19 cellular contexts compared by ENCODE assay signal in the genomic region with DNA sequence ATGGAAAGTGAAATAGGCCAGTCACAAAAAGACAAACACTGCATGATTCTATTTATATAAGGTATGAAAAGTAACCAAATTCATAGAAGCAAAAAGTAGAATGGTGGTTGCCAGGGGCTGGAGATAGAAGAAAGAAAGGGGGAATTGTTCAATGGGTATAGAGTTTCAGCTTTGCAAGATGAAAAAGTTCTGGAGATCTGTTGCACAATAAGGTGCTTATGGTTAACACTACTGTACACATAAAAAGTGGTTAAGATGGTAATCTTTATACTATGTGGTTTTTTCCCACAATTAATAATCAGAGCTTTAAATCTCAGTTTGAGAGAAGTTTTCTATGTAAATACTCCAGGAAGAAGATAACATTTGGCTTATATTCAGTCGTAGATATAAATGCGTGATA.
DNase-seq lines count a peak whose midpoint lies in the region; ATAC-seq, FAIRE-seq and TF ChIP-seq lines count a peak whose summit lies in the region.
"Had no signal": no experiment of that assay in that cellular context is flagged by ENCODE, and none has a peak within 500 bp of the region (broad histone marks: within the 10 kb centered on the region; RNA-seq: fewer than 3 reads in every experiment).

No MANE protein-coding gene starts in this region.

- peaks cover 28% of the 10 kb centered on the region for H3K4me1 ChIP-seq in HepG2 (ENCODE audit: insufficient read depth, low read length)
- peaks cover 0 to 6% (median 0%) of the 10 kb centered on the region in 4 donors for H3K4me1 ChIP-seq in right lobe of liver
- H3K4me1 ChIP-seq in esophagus squamous epithelium = no peaks in the 10 kb centered on the region
- H3K4me1 ChIP-seq: BLaER1 had no signal

- H4K20me1 ChIP-seq in HepG2 (ENCODE audit: insufficient read depth, low read length) = no peaks in the 10 kb centered on the region
- H4K20me1 ChIP-seq: BLaER1 had no signal

- no peak for FAIRE-seq in HepG2 (lab: Jason Lieb, UNC)
- FAIRE-seq: GM12892 had no signal

- H3K27me3 Mint-ChIP-seq in activated T-cell treated with anti-CD3 and anti-CD28 coated beads, Interleukin-2, amount 50 U/mL, for 4 hours (ENCODE audit: low read depth) = peaks cover 5% of the 10 kb centered on the region

- H2AFZ ChIP-seq in HepG2 (ENCODE audit: low read length) = no peak overlapping the region
- H2AFZ ChIP-seq: GM23338 had no signal

- ATAC-seq in HepG2 = no peak
- no peak for ATAC-seq in right lobe of liver
- ATAC-seq in activated T-cell treated with anti-CD3 and anti-CD28 coated beads, Interleukin-2, amount 50 U/mL, for 4 hours = no peak
- ATAC-seq: GM23338, Panc1 had no signal

- H3K27me3 ChIP-seq in HepG2 (ENCODE audit: control insufficient read depth in 1 of 2, insufficient read depth in 2 of 2, low read length in 2 of 2) (no peaks in the 10 kb centered on the region), right lobe of liver (no peaks in the 10 kb centered on the region), esophagus squamous epithelium (no peaks in the 10 kb centered on the region)
- H3K27me3 ChIP-seq: BLaER1 had no signal

- H3K4me3 Mint-ChIP-seq in activated T-cell treated with anti-CD3 and anti-CD28 coated beads, Interleukin-2, amount 50 U/mL, for 4 hours = no peak overlapping the region
- H3K4me3 Mint-ChIP-seq: CD8-positive, alpha-beta memory T cell; GM23338 had no signal

- POLR2A ChIA-PET in HepG2 (lab: Yijun Ruan, JAX) = no interaction called here

- no peak overlapping the region for H3K27ac ChIP-seq in HepG2 (ENCODE audit: extremely low read length, insufficient read depth, low read length)
- no peak overlapping the region for H3K27ac ChIP-seq in right lobe of liver
- no peak overlapping the region for H3K27ac ChIP-seq in epithelial cell of prostate
- H3K27ac ChIP-seq in esophagus squamous epithelium = no peak overlapping the region
- H3K27ac ChIP-seq: BLaER1 had no signal

- H3K36me3 ChIP-seq in HepG2 (replicated peaks in 1 of 2; ENCODE audit: control insufficient read depth in 1 of 2, insufficient read depth in 2 of 2, low read length in 2 of 2) (no peaks in the 10 kb centered on the region), right lobe of liver (no peaks in the 10 kb centered on the region), esophagus squamous epithelium (no peaks in the 10 kb centered on the region)
- H3K36me3 ChIP-seq: BLaER1 had no signal

- no peak for TF ChIP-seq CTCF in HepG2 (CRISPR knock-in tag; IDR thresholded peaks at IDR 0.05)
- TF ChIP-seq CTCF in right lobe of liver (IDR thresholded peaks at IDR 0.05) = no peak
- TF ChIP-seq CTCF in esophagus squamous epithelium (IDR thresholded peaks at IDR 0.05) = no peak

- peaks cover 7% of the 10 kb centered on the region for H3K4me1 Mint-ChIP-seq in activated T-cell treated with anti-CD3 and anti-CD28 coated beads, Interleukin-2, amount 50 U/mL, for 4 hours (ENCODE audit: low read depth)
- H3K4me1 Mint-ChIP-seq: GM23338 had no signal

- no peak overlapping the region for H3K9ac ChIP-seq in HepG2 (ENCODE audit: insufficient read depth, low read depth, low read length)
- H3K9ac ChIP-seq: BLaER1 had no signal

- no TSS peak for BruUV-seq in HepG2 (replicated peaks; lab: Mats Ljungman, UMichigan)

- no peak for TF ChIP-seq RAD21 in HepG2 (CRISPR knock-in tag; IDR thresholded peaks at IDR 0.05)

- in situ Hi-C loops in HepG2 (cut with HindIII; ENCODE audit: extremely low pct_ligation_motif_present, low pct_unique_long_range_greater_than_20kb) = no loop called here

- H3K4me3 ChIP-seq in HepG2 (replicated peaks in 1 of 3; ENCODE audit: insufficient read depth in 1 of 3, low read depth in 2 of 3, low read length in 3 of 3) (no peak overlapping the region), right lobe of liver (no peak overlapping the region), esophagus squamous epithelium (no peak overlapping the region)
- H3K4me3 ChIP-seq: BLaER1, GM23338 had no signal

- no peaks in the 10 kb centered on the region for H3K9me3 ChIP-seq in HepG2 (ENCODE audit: low read length)
- H3K9me3 ChIP-seq in right lobe of liver = no peaks in the 10 kb centered on the region
- no peaks in the 10 kb centered on the region for H3K9me3 ChIP-seq in esophagus squamous epithelium
- H3K9me3 ChIP-seq: BLaER1 had no signal

- DNase-seq in HepG2 (ENCODE audit: low spot score) (peak; percentile 39), right lobe of liver (no peak), OCI-M1 (lab: John Stamatoyannopoulos, UW) (peak; percentile 5), epithelial cell of prostate (ENCODE audit: low read depth, low spot score) (peak; percentile 14), esophagus squamous epithelium (lab: John Stamatoyannopoulos, UW) (no peak), dedifferentiated amniotic fluid mesenchymal stem cell (ENCODE audit: extremely low spot score) (no peak), posterior vena cava (ENCODE audit: low spot score) (no peak)
- DNase-seq in activated T-cell treated with anti-CD3 and anti-CD28 coated beads, Interleukin-2, amount 50 U/mL, for 4 hours = no peak
- DNase-seq: CD8-positive, alpha-beta memory T cell; DMS79 treated with DMSO at 0.1 percent for 48 hours; NCI-H1436; NCI-H2029 treated with DMSO at 0.1 percent for 48 hours; NCI-H2171 treated with DMSO at 0.1 percent for 48 hours; NCI-H446 treated with DMSO at 0.1 percent for 48 hours; NCI-H748 treated with DMSO at 0.1 percent for 48 hours had no signal

- TF ChIP-seq EP300 in HepG2 (IDR thresholded peaks at IDR 0.05; ENCODE audit: low read depth in 2 of 2, low read length in 2 of 2) (no peak), HepG2 (CRISPR knock-in tag; IDR thresholded peaks at IDR 0.05; ENCODE audit: borderline replicate concordance) (no peak)

- H3K79me2 ChIP-seq in HepG2 (ENCODE audit: insufficient read depth, low read length) = no peaks in the 10 kb centered on the region

- no peak overlapping the region for H3K4me2 ChIP-seq in HepG2 (ENCODE audit: low read depth, low read length)
- H3K4me2 ChIP-seq: BLaER1, GM23338 had no signal

- TF ChIP-seq POLR2A in HepG2 (IDR thresholded peaks at IDR 0.05; ENCODE audit: insufficient read depth in 1 of 2, low read depth in 2 of 2, low read length in 2 of 2) (no peak), right lobe of liver (IDR thresholded peaks at IDR 0.05) (no peak), esophagus squamous epithelium (IDR thresholded peaks at IDR 0.05) (no peak)

- peaks cover 14% of the 10 kb centered on the region for H3K9me3 Mint-ChIP-seq in activated T-cell treated with anti-CD3 and anti-CD28 coated beads, Interleukin-2, amount 50 U/mL, for 4 hours

- CTCF ChIA-PET in HepG2 (lab: Yijun Ruan, JAX; ENCODE audit: low intra/inter-chr PET ratio, low total read pairs) = no interaction called here

- intact Hi-C loops in HepG2 (cut with micrococcal nuclease; ENCODE audit: unreplicated experiment) = no loop called here
- intact Hi-C loops in right lobe of liver (cut with DNase I) = no loop called here
- intact Hi-C loops in esophagus squamous epithelium (cut with DNase I) = no loop called here
- intact Hi-C loops in posterior vena cava (cut with DNase I) = no loop called here

- H3K36me3 Mint-ChIP-seq in activated T-cell treated with anti-CD3 and anti-CD28 coated beads, Interleukin-2, amount 50 U/mL, for 4 hours (ENCODE audit: insufficient read depth) = no peaks in the 10 kb centered on the region

- 45% methylated on average over 2 of the region's 2 CpGs for WGBS in HepG2 (ENCODE audit: low lambda C conversion rate)
- 94% methylated on average over 2 of the region's 2 CpGs for WGBS in right lobe of liver (ENCODE audit: insufficient coverage, low coverage, low lambda C conversion rate, missing lambda C conversion rate)
- WGBS in esophagus squamous epithelium, 2 donors = 81 to 83% methylated on average over 2 of the region's 2 CpGs

TF ChIP-seq in HepG2, 621 proteins besides CTCF, POLR2A, EP300 and RAD21 (continues in another document):
- TF ChIP-seq, protein P1, sequence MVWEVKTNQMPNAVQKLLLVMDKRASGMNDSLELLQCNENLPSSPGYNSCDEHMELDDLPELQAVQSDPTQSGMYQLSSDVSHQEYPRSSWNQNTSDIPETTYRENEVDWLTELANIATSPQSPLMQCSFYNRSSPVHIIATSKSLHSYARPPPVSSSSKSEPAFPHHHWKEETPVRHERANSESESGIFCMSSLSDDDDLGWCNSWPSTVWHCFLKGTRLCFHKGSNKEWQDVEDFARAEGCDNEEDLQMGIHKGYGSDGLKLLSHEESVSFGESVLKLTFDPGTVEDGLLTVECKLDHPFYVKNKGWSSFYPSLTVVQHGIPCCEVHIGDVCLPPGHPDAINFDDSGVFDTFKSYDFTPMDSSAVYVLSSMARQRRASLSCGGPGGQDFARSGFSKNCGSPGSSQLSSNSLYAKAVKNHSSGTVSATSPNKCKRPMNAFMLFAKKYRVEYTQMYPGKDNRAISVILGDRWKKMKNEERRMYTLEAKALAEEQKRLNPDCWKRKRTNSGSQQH (CRISPR knock-in tag; IDR thresholded peaks at IDR 0.05; ENCODE audit: low read depth) = no peak
- TF ChIP-seq GFI1 (CRISPR knock-in tag; IDR thresholded peaks at IDR 0.05; ENCODE audit: borderline replicate concordance) (0 out of 2 replicates have a peak, but pooled peaks have one; percentile 28), ISL2 (CRISPR knock-in tag; IDR thresholded peaks at IDR 0.05) (0 out of 2 replicates have a peak, but pooled peaks have one; percentile 33), SOX6 (IDR thresholded peaks at IDR 0.05) (no peak), SOX6 (CRISPR knock-in tag; IDR thresholded peaks at IDR 0.05) (peak; percentile 24; the same call in 1 of the 2 replicates), HDAC2 (CRISPR knock-in tag; IDR thresholded peaks at IDR 0.05) (peak; percentile 22; the same call in 1 of the 2 replicates), ZFY (CRISPR knock-in tag; IDR thresholded peaks at IDR 0.05) (no peak), ATRX (CRISPR knock-in tag; IDR thresholded peaks at IDR 0.05; ENCODE audit: borderline replicate concordance) (no peak), CENPX (CRISPR knock-in tag; IDR thresholded peaks at IDR 0.05) (no peak), SOX13 (IDR thresholded peaks at IDR 0.05) (no peak), SOX13 (CRISPR knock-in tag; conservative IDR thresholded peaks at IDR 0.05 in 1 of 2, IDR thresholded peaks at IDR 0.05 in 1 of 2) (peak in 1 of 2 experiments; percentile 44; a peak in 1 of 4 replicates), CEBPG (CRISPR knock-in tag; IDR thresholded peaks at IDR 0.05) (peak; percentile 75), NR2F2 (IDR thresholded peaks at IDR 0.05; ENCODE audit: borderline replicate concordance, low read depth) (no peak), SIX1 (CRISPR knock-in tag; IDR thresholded peaks at IDR 0.05; ENCODE audit: borderline replicate concordance) (peak; percentile 82; the same call in 1 of the 2 replicates)

Comparison
In these comparisons a context has a peak if more than half of its experiments do, and no peak if none do; other contexts are left out.
1. DNase-seq: peak in HepG2 (single experiment), OCI-M1 (single experiment) and epithelial cell of prostate (single experiment); none in right lobe of liver (0 of 3), esophagus squamous epithelium (single experiment), dedifferentiated amniotic fluid mesenchymal stem cell (single experiment), posterior vena cava (single experiment) and activated T-cell treated with anti-CD3 and anti-CD28 coated beads, Interleukin-2, amount 50 U/mL, for 4 hours (single experiment).